In the genomic region with DNA sequence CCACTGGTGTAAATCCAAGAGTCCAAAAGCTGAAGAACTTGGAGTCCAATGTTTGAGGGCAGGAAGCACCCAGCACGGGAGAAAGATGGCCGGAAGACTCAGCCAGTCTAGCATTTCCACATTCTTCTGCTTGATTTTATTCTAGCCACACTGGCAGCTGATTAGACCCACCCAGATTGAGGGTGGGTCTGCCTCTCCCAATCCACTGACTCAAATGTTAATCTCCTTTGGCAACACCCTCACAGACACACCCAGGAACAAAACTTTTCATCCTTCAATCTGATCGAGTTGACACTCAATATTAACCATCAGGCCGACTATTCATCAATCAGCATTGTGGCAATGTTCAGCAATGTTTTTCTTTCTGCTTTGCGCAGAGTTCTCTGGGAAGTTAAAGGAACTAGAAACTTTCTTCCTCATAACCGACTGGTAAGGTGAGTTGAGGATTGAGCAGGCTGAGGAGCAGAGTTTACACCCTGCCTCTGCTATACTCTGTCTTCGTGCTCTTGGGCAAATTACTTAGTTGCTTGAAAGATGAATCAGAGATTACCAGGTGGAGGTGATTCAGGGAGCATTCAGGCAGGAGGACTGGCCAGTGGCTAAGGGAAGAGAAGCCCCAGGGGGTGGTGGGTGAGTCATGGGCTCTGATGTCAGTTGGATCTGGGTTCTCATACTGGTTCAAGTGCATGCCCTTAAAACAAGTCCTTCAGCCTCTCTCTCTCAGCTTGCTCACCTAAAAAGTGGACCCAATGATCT, we compare ENCODE assay signal across 12 cellular contexts. TPM values are rescaled to one million over a fixed set of nuclear protein-coding genes. Genes with fewer than 3 reads are reported as not detected.
DNase-seq lines count a peak whose midpoint lies in the region; ATAC-seq and TF ChIP-seq lines count a peak whose summit lies in the region.
"Had no signal": no experiment of that assay in that cellular context is flagged by ENCODE, and none has a peak within 500 bp of the region (broad histone marks: within the 10 kb centered on the region; RNA-seq: fewer than 3 reads in every experiment).

No MANE protein-coding gene starts in this region.

- intact Hi-C loops in activated B cell treated with CpG ODN at 0.5 μM for 24 hours (cut with micrococcal nuclease): no loop called here

- H3K27ac Mint-ChIP-seq in HFFc6: no peak overlapping the region
- peak overlapping the region; percentile 6 for H3K27ac Mint-ChIP-seq in activated B cell treated with CpG ODN at 0.5 μM for 24 hours
- no peak overlapping the region for H3K27ac Mint-ChIP-seq in progenitor cell of endocrine pancreas

- CTCF ChIA-PET in activated B cell treated with CpG ODN at 0.5 μM for 24 hours (lab: Charles Lee): no interaction called here

- in situ Hi-C loops in ACHN (cut with HindIII; ENCODE audit: low pct_ligation_motif_present, low pct_unique_long_range_greater_than_20kb, low sequenced_read_pairs): no loop called here

- no peak for ATAC-seq in activated B cell treated with CpG ODN at 0.5 μM for 24 hours (ENCODE audit: low read depth)
- ATAC-seq: lower lobe of right lung had no signal

- H3K27me3 Mint-ChIP-seq in HFFc6 (ENCODE audit: insufficient read depth) (peaks cover 11% of the 10 kb centered on the region), activated B cell treated with CpG ODN at 0.5 μM for 24 hours (no peaks in the 10 kb centered on the region), progenitor cell of endocrine pancreas (peaks cover 12% of the 10 kb centered on the region)

- H3K36me3 Mint-ChIP-seq in HFFc6 (ENCODE audit: low read depth): no peaks in the 10 kb centered on the region
- no peaks in the 10 kb centered on the region for H3K36me3 Mint-ChIP-seq in activated B cell treated with CpG ODN at 0.5 μM for 24 hours (ENCODE audit: low read depth)
- no peaks in the 10 kb centered on the region for H3K36me3 Mint-ChIP-seq in progenitor cell of endocrine pancreas (ENCODE audit: insufficient read depth)

- H3K4me1 Mint-ChIP-seq in HFFc6 (ENCODE audit: low read depth) (peaks cover 9% of the 10 kb centered on the region), activated B cell treated with CpG ODN at 0.5 μM for 24 hours (peaks cover 9% of the 10 kb centered on the region), progenitor cell of endocrine pancreas (ENCODE audit: low read depth) (no peaks in the 10 kb centered on the region)

- TF ChIP-seq CTCF in HFFc6 (IDR thresholded peaks at IDR 0.05) (no peak), activated B cell treated with CpG ODN at 0.5 μM for 24 hours (IDR thresholded peaks at IDR 0.05) (no peak), progenitor cell of endocrine pancreas (IDR thresholded peaks at IDR 0.05; ENCODE audit: unreplicated experiment) (no peak)

- no peaks in the 10 kb centered on the region for H3K9me3 Mint-ChIP-seq in HFFc6
- no peaks in the 10 kb centered on the region for H3K9me3 Mint-ChIP-seq in activated B cell treated with CpG ODN at 0.5 μM for 24 hours
- no peaks in the 10 kb centered on the region for H3K9me3 Mint-ChIP-seq in progenitor cell of endocrine pancreas (ENCODE audit: low read depth)

- POLR2A ChIA-PET in activated B cell treated with CpG ODN at 0.5 μM for 24 hours (lab: Charles Lee): no interaction called here

- peak; percentile 93 for DNase-seq in ACHN
- DNase-seq in HFFc6: peak; percentile 15
- DNase-seq in activated B cell treated with CpG ODN at 0.5 μM for 24 hours: no peak
- peak; percentile 96 for DNase-seq in islet precursor cell
- no peak for DNase-seq in putamen (ENCODE audit: low spot score)
- DNase-seq in progenitor cell of endocrine pancreas (ENCODE audit: low spot score, unreplicated experiment): no peak
- no peak for DNase-seq in retina
- DNase-seq in NCI-H774 (lab: John Stamatoyannopoulos, UW): no peak
- DNase-seq: activated CD8-positive, alpha-beta memory T cell treated with anti-CD3 and anti-CD28 coated beads, Interleukin-2, amount 50 U/mL, for 48 hours; foreskin melanocyte; lower lobe of right lung; NCI-H446 had no signal

- H3K4me3 Mint-ChIP-seq in HFFc6 (no peak overlapping the region), activated B cell treated with CpG ODN at 0.5 μM for 24 hours (no peak overlapping the region), progenitor cell of endocrine pancreas (ENCODE audit: low read depth) (no peak overlapping the region)

RNA-seq across cellular contexts. Expression of a gene that starts 28.2 kb away (rescaled TPM):
- 10 to 100 TPM; 50.5 to 65.0 (median 63.0) TPM for total RNA-seq in HFFc6 (2021; fragmentation: NEBNext Ultra II Directional; extraction: Animal tissue kit (Norgen Biotek cat#: 25700))
- total RNA-seq in activated B cell treated with CpG ODN at 0.5 μM for 24 hours: 60.3 and 65.2 TPM in 2 replicates
- total RNA-seq in progenitor cell of endocrine pancreas: 104 and 109 TPM in 2 replicates

Comparison
In these comparisons a context has a peak if more than half of its experiments do, and no peak if none do; other contexts are left out.
1. DNase-seq: peak in ACHN (single experiment), HFFc6 (single experiment) and islet precursor cell (single experiment); none in activated B cell treated with CpG ODN at 0.5 μM for 24 hours (single experiment), putamen (single experiment), progenitor cell of endocrine pancreas (single experiment), retina (single experiment) and NCI-H774 (single experiment).